In the genomic region with DNA sequence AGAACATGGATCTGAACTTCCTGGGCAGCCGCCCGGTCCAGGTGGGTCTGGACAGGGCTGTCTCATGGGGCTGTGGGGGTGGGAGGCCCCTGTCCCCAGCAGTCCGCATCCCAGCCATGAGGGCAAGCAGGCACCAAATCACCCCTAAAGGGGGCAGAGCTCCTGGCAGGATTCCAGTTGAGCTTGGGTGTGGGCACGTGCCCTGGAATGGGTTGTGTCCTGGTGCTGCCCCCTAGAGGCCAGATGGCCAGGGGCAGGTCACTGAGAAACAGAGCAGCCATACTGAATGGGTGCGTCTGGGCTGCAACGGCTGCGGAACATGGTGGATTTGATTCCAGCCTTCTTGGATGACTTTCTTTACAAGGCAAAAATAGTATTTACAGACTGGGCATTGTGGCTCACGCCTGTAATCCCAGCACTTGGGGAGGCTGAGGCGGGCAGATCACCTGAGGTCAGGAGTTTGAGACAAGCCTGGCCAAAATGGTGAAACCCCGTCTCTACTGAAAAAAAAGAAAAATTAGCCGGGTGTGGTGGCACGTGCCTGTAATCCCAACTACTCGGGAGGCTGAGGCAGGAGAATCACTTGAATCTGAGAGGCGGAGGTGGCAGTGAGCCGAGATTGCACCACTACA, we compare ENCODE assay signal across 8 cellular contexts. TPM values are rescaled to one million over a fixed set of nuclear protein-coding genes. Genes with fewer than 3 reads are reported as not detected.
DNase-seq lines count a peak whose midpoint lies in the region; ATAC-seq, FAIRE-seq and TF ChIP-seq lines count a peak whose summit lies in the region.
"Not testable (repeated sequence)": the region's sequence is repeated elsewhere in the genome, so short reads cannot be mapped to it uniquely, and the experiment has no call there.

No MANE protein-coding gene starts in this region.

- CTCF ChIA-PET in endothelial cell of umbilical vein (lab: Charles Lee): interaction anchor here (0.6 to 1.9 kb wide), 8 partner anchors 9 to 118 kb away, joined by 3 to 14 read pairs (median 3); a partner anchor contains a TSS

- H3K9me1 ChIP-seq in endothelial cell of umbilical vein (replicated peaks; ENCODE audit: control insufficient read depth, extremely low read depth, insufficient read depth, low read length): not testable (repeated sequence)

- FAIRE-seq in GM18507 (lab: Jason Lieb, UNC): peak; percentile 44
- not testable (repeated sequence) for FAIRE-seq in endothelial cell of umbilical vein (lab: Jason Lieb, UNC)

- H3K36me3 Mint-ChIP-seq in activated T-cell treated with anti-CD3 and anti-CD28 coated beads, Interleukin-2, amount 50 U/mL, for 72 hours (ENCODE audit: insufficient read depth in 2 of 2): peaks cover 2 to 15% of the 10 kb centered on the region in 2 donors

- H3K27ac ChIP-seq in endothelial cell of umbilical vein (ENCODE audit: insufficient read depth, low read depth, low read length); lower lobe of right lung: not testable (repeated sequence)

- dilution Hi-C loops in endothelial cell of umbilical vein (cut with MboI; ENCODE audit: extremely low pct_ligation_motif_present, low sequenced_read_pairs): not testable (repeated sequence)

- H3K27ac Mint-ChIP-seq in activated T-cell treated with anti-CD3 and anti-CD28 coated beads, Interleukin-2, amount 50 U/mL, for 72 hours: not testable (repeated sequence)

- BruUV-seq in endothelial cell of umbilical vein (replicated peaks; lab: Mats Ljungman, UMichigan): not testable (repeated sequence)

- not testable (repeated sequence) for H3K27me3 Mint-ChIP-seq in activated T-cell treated with anti-CD3 and anti-CD28 coated beads, Interleukin-2, amount 50 U/mL, for 72 hours (ENCODE audit: low read depth)

- not testable (repeated sequence) for H3K4me3 ChIP-seq in endothelial cell of umbilical vein (replicated peaks in 1 of 3; ENCODE audit: insufficient read depth in 1 of 3, low read depth in 1 of 3, low read length in 3 of 3); lower lobe of right lung

- not testable (repeated sequence) for H4K20me1 ChIP-seq in endothelial cell of umbilical vein (replicated peaks; ENCODE audit: control insufficient read depth, extremely low read depth, insufficient read depth, low read length)

- intact Hi-C loops in endothelial cell of umbilical vein (cut with micrococcal nuclease): loop anchor here (2.0 kb wide), 1 partner anchor 26 kb away; a partner anchor contains a TSS
- intact Hi-C loops in lower lobe of right lung (cut with DNase I): not testable (repeated sequence)

- H3K4me1 ChIP-seq in endothelial cell of umbilical vein (ENCODE audit: control insufficient read depth, extremely low read depth, insufficient read depth, low read length): not testable (repeated sequence)
- peaks cover 38% of the 10 kb centered on the region for H3K4me1 ChIP-seq in lower lobe of right lung

- not testable (repeated sequence) for H3K9me3 ChIP-seq in endothelial cell of umbilical vein (replicated peaks; ENCODE audit: control insufficient read depth, insufficient read depth, low read length); lower lobe of right lung

- not testable (repeated sequence) for DNase-seq in AG09319 (ENCODE audit: extremely low read depth, low read depth)
- DNase-seq in GM18507 (ENCODE audit: extremely low spot score, insufficient read length, low read depth) (peak; percentile 68), NCI-H1694 (lab: John Stamatoyannopoulos, UW) (peak; percentile 31), T follicular helper cell (ENCODE audit: low read depth) (peak; percentile 67), endothelial cell of umbilical vein (ENCODE audit: low read depth, low spot score) (peak; percentile 44), lower lobe of right lung (peak; percentile 79)
- peak; percentile 81 to 84 for DNase-seq in activated T-cell treated with anti-CD3 and anti-CD28 coated beads, Interleukin-2, amount 50 U/mL, for 72 hours
- peak; percentile 76 to 80 for DNase-seq in stimulated activated CD4-positive, alpha-beta T cell treated with anti-CD3 and anti-CD28 coated beads, Interleukin-4, amount 100 ng/mL, for 48 hours (ENCODE audit: low read depth in 2 of 2)

- not testable (repeated sequence) for H2AFZ ChIP-seq in endothelial cell of umbilical vein (ENCODE audit: low read depth, low read length)

- H3K9ac ChIP-seq in endothelial cell of umbilical vein (replicated peaks; ENCODE audit: extremely low read depth, insufficient read depth, low read length): not testable (repeated sequence)

- H3K36me3 ChIP-seq in endothelial cell of umbilical vein (ENCODE audit: control insufficient read depth in 2 of 2, extremely low read depth in 1 of 2, insufficient read depth in 2 of 2, low read length in 2 of 2) (peaks cover 4 to 40% of the 10 kb centered on the region in 2 experiments), lower lobe of right lung (peaks cover 56% of the 10 kb centered on the region)

- not testable (repeated sequence) for H3K4me2 ChIP-seq in endothelial cell of umbilical vein (ENCODE audit: insufficient read depth, low read length)

- H3K4me3 Mint-ChIP-seq in activated T-cell treated with anti-CD3 and anti-CD28 coated beads, Interleukin-2, amount 50 U/mL, for 72 hours: not testable (repeated sequence)

- not testable (repeated sequence) for H3K27me3 ChIP-seq in endothelial cell of umbilical vein (ENCODE audit: control insufficient read depth in 2 of 2, insufficient read depth in 2 of 2, low read length in 2 of 2); lower lobe of right lung (ENCODE audit: low read depth)

- H3K4me1 Mint-ChIP-seq in activated T-cell treated with anti-CD3 and anti-CD28 coated beads, Interleukin-2, amount 50 U/mL, for 72 hours (ENCODE audit: low read depth): peaks cover 33% of the 10 kb centered on the region

- not testable (repeated sequence) for H3K9me3 Mint-ChIP-seq in activated T-cell treated with anti-CD3 and anti-CD28 coated beads, Interleukin-2, amount 50 U/mL, for 72 hours

- POLR2A ChIA-PET in endothelial cell of umbilical vein (lab: Charles Lee): not testable (repeated sequence)

- ATAC-seq in activated T-cell treated with anti-CD3 and anti-CD28 coated beads, Interleukin-2, amount 50 U/mL, for 72 hours (replicated peaks in 1 of 2): peak; percentile 76
- ATAC-seq in lower lobe of right lung: not testable (repeated sequence)

- H3K79me2 ChIP-seq in endothelial cell of umbilical vein (ENCODE audit: control insufficient read depth, insufficient read depth, low read length): peaks cover 15% of the 10 kb centered on the region

- not testable (repeated sequence) for TF ChIP-seq POLR2A in endothelial cell of umbilical vein (IDR thresholded peaks at IDR 0.05; ENCODE audit: low read depth, low read length)

- peak; percentile 73 for TF ChIP-seq CTCF in AG09319 (IDR thresholded peaks at IDR 0.05; ENCODE audit: low read depth, low read length)
- peak; percentile 81 to 82 for TF ChIP-seq CTCF in endothelial cell of umbilical vein (IDR thresholded peaks at IDR 0.05; ENCODE audit: extremely low read depth in 1 of 2, insufficient read depth in 1 of 2, low read depth in 1 of 2, low read length in 2 of 2)
- peak; percentile 72 for TF ChIP-seq CTCF in lower lobe of right lung (IDR thresholded peaks at IDR 0.05)

TF ChIP-seq in endothelial cell of umbilical vein, 7 proteins besides CTCF, POLR2A, EP300 and RAD21:
- TF ChIP-seq, protein P1, sequence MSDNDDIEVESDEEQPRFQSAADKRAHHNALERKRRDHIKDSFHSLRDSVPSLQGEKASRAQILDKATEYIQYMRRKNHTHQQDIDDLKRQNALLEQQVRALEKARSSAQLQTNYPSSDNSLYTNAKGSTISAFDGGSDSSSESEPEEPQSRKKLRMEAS (IDR thresholded peaks at IDR 0.05; ENCODE audit: insufficient read depth, insufficient read length): peak; percentile 45
TF ChIP-seq in endothelial cell of umbilical vein: peak in this region for 1; not testable (repeated sequence) for 6.

RNA-seq across cellular contexts. Expression of a gene that starts 25.9 kb away (rescaled TPM):
- 100 to 1,000 TPM; 107 to 116 TPM for total RNA-seq in activated T-cell treated with anti-CD3 and anti-CD28 coated beads, Interleukin-2, amount 50 U/mL, for 72 hours
- 73.0 and 80.9 TPM in 2 replicates for total RNA-seq in endothelial cell of umbilical vein
- polyA plus RNA-seq in endothelial cell of umbilical vein: 15.6 and 15.8 TPM in 2 replicates
- 14.6 and 16.1 TPM in 2 replicates for polyA plus RNA-seq in endothelial cell of umbilical vein (2011; cell fraction: cytosol; rRNA removed)
- 33.2 and 41.7 TPM in 2 replicates for polyA plus RNA-seq in endothelial cell of umbilical vein (2011; cell fraction: nucleus; rRNA removed)
- polyA plus RNA-seq in endothelial cell of umbilical vein (2012): 43.4 and 51.1 TPM in 2 replicates
- 23.4 and 26.7 TPM in 2 replicates for polyA minus RNA-seq in endothelial cell of umbilical vein
- 15.3 TPM for polyA minus RNA-seq in endothelial cell of umbilical vein (2011; cell fraction: cytosol; rRNA and poly(A)+ RNA removed)
- polyA minus RNA-seq in endothelial cell of umbilical vein (2011; cell fraction: nucleus; rRNA and poly(A)+ RNA removed): 24.8 and 31.9 TPM in 2 replicates
- 75.7 TPM for total RNA-seq in lower lobe of right lung

RNA-seq across cellular contexts. Expression of a gene that starts 35.9 kb away (rescaled TPM):
- total RNA-seq in activated T-cell treated with anti-CD3 and anti-CD28 coated beads, Interleukin-2, amount 50 U/mL, for 72 hours: 10 to 100 TPM; 17.2 to 18.4 TPM
- total RNA-seq in endothelial cell of umbilical vein (41.6 and 43.8 TPM in 2 replicates), lower lobe of right lung (30.2 TPM)
- polyA plus RNA-seq in endothelial cell of umbilical vein: 24.8 and 34.6 TPM in 2 replicates
- polyA plus RNA-seq in endothelial cell of umbilical vein (2011; cell fraction: cytosol; rRNA removed): 8.9 and 13.6 TPM in 2 replicates
- 46.0 and 47.3 TPM in 2 replicates for polyA plus RNA-seq in endothelial cell of umbilical vein (2011; cell fraction: nucleus; rRNA removed)
- polyA plus RNA-seq in endothelial cell of umbilical vein (2012): 19.1 and 25.1 TPM in 2 replicates
- polyA minus RNA-seq in endothelial cell of umbilical vein: 4.8 and 8.2 TPM in 2 replicates
- 17.6 TPM for polyA minus RNA-seq in endothelial cell of umbilical vein (2011; cell fraction: cytosol; rRNA and poly(A)+ RNA removed)
- 14.5 and 39.8 TPM in 2 replicates for polyA minus RNA-seq in endothelial cell of umbilical vein (2011; cell fraction: nucleus; rRNA and poly(A)+ RNA removed)

RNA-seq across cellular contexts. Expression of a gene that starts 42.8 kb away (rescaled TPM):
- 10 to 100 TPM; 22.8 to 28.0 TPM for total RNA-seq in activated T-cell treated with anti-CD3 and anti-CD28 coated beads, Interleukin-2, amount 50 U/mL, for 72 hours
- total RNA-seq in endothelial cell of umbilical vein (22.8 and 24.7 TPM in 2 replicates), lower lobe of right lung (27.3 TPM)
- 53.1 and 65.3 TPM in 2 replicates for polyA plus RNA-seq in endothelial cell of umbilical vein
- 31.7 and 40.0 TPM in 2 replicates for polyA plus RNA-seq in endothelial cell of umbilical vein (2011; cell fraction: cytosol; rRNA removed)
- polyA plus RNA-seq in endothelial cell of umbilical vein (2011; cell fraction: nucleus; rRNA removed): 21.0 and 21.6 TPM in 2 replicates
- polyA plus RNA-seq in endothelial cell of umbilical vein (2012): 17.9 and 18.2 TPM in 2 replicates
- polyA minus RNA-seq in endothelial cell of umbilical vein: 10.0 and 12.4 TPM in 2 replicates
- 10.4 TPM for polyA minus RNA-seq in endothelial cell of umbilical vein (2011; cell fraction: cytosol; rRNA and poly(A)+ RNA removed)
- polyA minus RNA-seq in endothelial cell of umbilical vein (2011; cell fraction: nucleus; rRNA and poly(A)+ RNA removed): 4.7 and 6.4 TPM in 2 replicates
